Comparison of ENCODE assay signal across 13 cellular contexts in the genomic region with DNA sequence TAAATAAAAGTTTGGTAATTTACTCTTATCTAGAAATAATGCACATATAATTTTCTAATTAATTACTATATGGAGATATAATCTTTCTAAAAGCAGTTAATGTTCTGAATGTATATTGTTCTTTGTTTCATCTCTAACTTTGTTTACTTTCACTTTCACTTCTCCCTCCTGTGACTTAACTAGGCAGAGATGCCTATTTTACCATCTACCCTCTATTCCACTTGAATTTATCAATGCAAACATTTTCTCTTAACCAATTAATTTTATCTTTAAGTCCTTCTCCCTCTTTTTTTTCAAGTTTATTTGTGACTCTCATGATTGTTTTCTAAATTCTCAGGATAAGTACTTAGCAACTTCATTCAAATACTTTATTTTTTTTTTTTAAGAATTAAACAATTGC. TPM values are rescaled to one million over a fixed set of nuclear protein-coding genes. Genes with fewer than 3 reads are reported as not detected.
DNase-seq lines count a peak whose midpoint lies in the region; ATAC-seq and TF ChIP-seq lines count a peak whose summit lies in the region.
"Had no signal": no experiment of that assay in that cellular context is flagged by ENCODE, and none has a peak within 500 bp of the region (broad histone marks: within the 10 kb centered on the region; RNA-seq: fewer than 3 reads in every experiment).

No MANE protein-coding gene starts in this region.

- H3K9ac ChIP-seq in Karpas-422 (ENCODE audit: low read length), result no peak overlapping the region

- peaks cover 13% of the 10 kb centered on the region for H3K4me1 ChIP-seq in left ventricle myocardium inferior
- no peaks in the 10 kb centered on the region for H3K4me1 ChIP-seq in Karpas-422 (ENCODE audit: low read length)

- ATAC-seq in left cardiac atrium, result no peak

- H3K36me3 ChIP-seq in left ventricle myocardium inferior (no peaks in the 10 kb centered on the region), Karpas-422 (ENCODE audit: insufficient read depth, low read length) (no peaks in the 10 kb centered on the region)

- in situ Hi-C loops in G401 (cut with HindIII; ENCODE audit: low sequenced_read_pairs), result no loop called here

- no peaks in the 10 kb centered on the region for H3K9me3 ChIP-seq in left ventricle myocardium inferior (replicated peaks)
- H3K9me3 ChIP-seq in Karpas-422 (ENCODE audit: low read length), result no peaks in the 10 kb centered on the region

- no peak for TF ChIP-seq POLR2A in erythroblast (IDR thresholded peaks at IDR 0.05; ENCODE audit: low read length)

- H2AFZ ChIP-seq in Karpas-422 (ENCODE audit: low read length), result no peak overlapping the region

- peaks cover 24% of the 10 kb centered on the region for H3K27me3 ChIP-seq in left ventricle myocardium inferior (ENCODE audit: low read depth)
- H3K27me3 ChIP-seq in Karpas-422 (ENCODE audit: low read length), result no peaks in the 10 kb centered on the region

- intact Hi-C loops in left ventricle myocardium inferior (cut with micrococcal nuclease), result loop anchor here (10.0 kb wide), 1 partner anchor 89 kb away; no protein-coding TSS in a partner anchor
- intact Hi-C loops in left cardiac atrium (cut with DNase I), result no loop called here

- no peaks in the 10 kb centered on the region for H3K79me2 ChIP-seq in Karpas-422 (ENCODE audit: low read length)

- no peak overlapping the region for H3K27ac ChIP-seq in left ventricle myocardium inferior (replicated peaks)
- no peak overlapping the region for H3K27ac ChIP-seq in Karpas-422 (ENCODE audit: low read length)
- H3K27ac ChIP-seq: C4-2B, epithelial cell of prostate had no signal

- no peaks in the 10 kb centered on the region for H3K9me2 ChIP-seq in Karpas-422 (replicated peaks; ENCODE audit: insufficient read depth, low read length)

- no peaks in the 10 kb centered on the region for H4K20me1 ChIP-seq in Karpas-422 (ENCODE audit: insufficient read depth, low read depth, low read length)

- no peak overlapping the region for H3K4me2 ChIP-seq in Karpas-422 (ENCODE audit: low read depth, low read length, poor library complexity, severe bottlenecking)

- no peak for DNase-seq in left ventricle myocardium inferior
- no peak for DNase-seq in left cardiac atrium
- DNase-seq in RKO (ENCODE audit: low spot score), result peak; percentile 23
- peak; percentile 7 to 29 for DNase-seq in erythroblast (lab: John Stamatoyannopoulos, UW)
- no peak for DNase-seq in Karpas-422
- no peak for DNase-seq in GM10266 (ENCODE audit: extremely low spot score)
- DNase-seq in G401 (ENCODE audit: low spot score), result no peak
- DNase-seq in NCI-H2171 (lab: John Stamatoyannopoulos, UW), result no peak
- DNase-seq: activated naive CD4-positive, alpha-beta T cell treated with anti-CD3 and anti-CD28 coated beads, Interleukin-2, amount 50 U/mL, for 16 hours; NCI-H69; stimulated activated CD4-positive, alpha-beta T cell treated with anti-CD3 and anti-CD28 coated beads, Interleukin-2, amount 100 ng/mL, for 24 hours had no signal

- H3K4me3 ChIP-seq in left ventricle myocardium inferior, result peak overlapping the region; percentile 26
- H3K4me3 ChIP-seq in Karpas-422 (ENCODE audit: low read length), result no peak overlapping the region

- TF ChIP-seq CTCF in left ventricle myocardium inferior (IDR thresholded peaks at IDR 0.05; ENCODE audit: borderline replicate concordance) (no peak), GM10266 (IDR thresholded peaks at IDR 0.05; ENCODE audit: control insufficient read depth, insufficient read depth, low read depth, missing control alignments) (no peak)

RNA-seq across cellular contexts. Expression of a gene that starts 55.1 kb away (rescaled TPM):
- 1.1 TPM for total RNA-seq in left ventricle myocardium inferior
- total RNA-seq in left cardiac atrium, result 10 to 100 TPM in 1 of 2 donors, 1 to 10 TPM in 1; 1.8 to 54.0 TPM
- total RNA-seq in Karpas-422 (2014; rRNA removed; shearing (Covaris generic); ENCODE audit: low replicate concordance), result not detected in 2 replicates
- total RNA-seq in G401 (2014; rRNA removed; shearing (Covaris generic)), result not detected in 2 replicates

Comparison
In these comparisons a context has a peak if more than half of its experiments do, and no peak if none do; other contexts are left out.
1. DNase-seq: peak in RKO (single experiment) and erythroblast (2 of 2); none in left ventricle myocardium inferior (single experiment), left cardiac atrium (single experiment), Karpas-422 (single experiment), GM10266 (single experiment), G401 (single experiment) and NCI-H2171 (single experiment).